15 cellular contexts compared by ENCODE assay signal in genomic region chr9:92154016-92154415, GRCh38.
"Had no signal": no experiment of that assay in that cellular context is flagged by ENCODE, and none has a peak within 500 bp of the region (broad histone marks: within the 10 kb centered on the region; RNA-seq: fewer than 3 reads in every experiment).

No MANE protein-coding gene starts in this region.

- H3K9me3 Mint-ChIP-seq: activated CD4-positive, alpha-beta T cell treated with anti-CD3 and anti-CD28 coated beads, Interleukin-2, amount 10 ng/mL, durations not matched to agents 24 days and 14 days; activated naive CD4-positive, alpha-beta T cell treated with anti-CD3 and anti-CD28 coated beads for 36 hours; activated T-helper 1 cell treated with anti-CD3 and anti-CD28 coated beads, Interleukin-12 subunit alpha, Interleukin-12 subunit beta, Interleukin-2, Interleukin-4 antibody, amounts not matched to agents 30 ng/mL and 10 ng/mL and 1 ng/mL, durations not matched to agents 14 hours and 24 hours and 36 hours; effector memory CD8-positive, alpha-beta T cell; stimulated activated effector memory CD8-positive, alpha-beta T cell treated with anti-CD3 and anti-CD28 coated beads, Interleukin-12 subunit alpha, Interleukin-12 subunit beta, amount 100 ng/mL, for 72 hours; WTC11 had no signal

- H3K9ac ChIP-seq: SK-N-SH had no signal

- H3K27me3 ChIP-seq: ovary had no signal

- H3K36me3 ChIP-seq: lower lobe of right lung, ovary, tibial artery had no signal

- H3K4me3 ChIP-seq: lower lobe of right lung, mucosa of descending colon, ovary, skin epidermis, tibial artery had no signal

- H3K27ac Mint-ChIP-seq: activated CD4-positive, alpha-beta T cell treated with anti-CD3 and anti-CD28 coated beads, Interleukin-2, amount 10 ng/mL, durations not matched to agents 24 days and 14 days; activated naive CD4-positive, alpha-beta T cell treated with anti-CD3 and anti-CD28 coated beads for 36 hours; activated T-helper 1 cell treated with anti-CD3 and anti-CD28 coated beads, Interleukin-12 subunit alpha, Interleukin-12 subunit beta, Interleukin-2, Interleukin-4 antibody, amounts not matched to agents 30 ng/mL and 10 ng/mL and 1 ng/mL, durations not matched to agents 14 hours and 24 hours and 36 hours; effector memory CD8-positive, alpha-beta T cell; nephron; stimulated activated effector memory CD8-positive, alpha-beta T cell treated with anti-CD3 and anti-CD28 coated beads, Interleukin-12 subunit alpha, Interleukin-12 subunit beta, amount 100 ng/mL, for 72 hours; WTC11 had no signal

- H3K4me1 Mint-ChIP-seq: activated CD4-positive, alpha-beta T cell treated with anti-CD3 and anti-CD28 coated beads, Interleukin-2, amount 10 ng/mL, durations not matched to agents 24 days and 14 days; stimulated activated effector memory CD8-positive, alpha-beta T cell treated with anti-CD3 and anti-CD28 coated beads, Interleukin-12 subunit alpha, Interleukin-12 subunit beta, amount 100 ng/mL, for 72 hours; WTC11 had no signal

- H3K9me3 ChIP-seq: lower lobe of right lung, mucosa of descending colon, ovary, SK-N-SH, tibial artery had no signal

- H3K4me2 ChIP-seq: SK-N-SH had no signal

- H3K4me1 ChIP-seq: tibial artery had no signal

- H3K27ac ChIP-seq: lower lobe of right lung, tibial artery had no signal

- H3K36me3 Mint-ChIP-seq: stimulated activated effector memory CD8-positive, alpha-beta T cell treated with anti-CD3 and anti-CD28 coated beads, Interleukin-12 subunit alpha, Interleukin-12 subunit beta, amount 100 ng/mL, for 72 hours; WTC11 had no signal

- H3K4me3 Mint-ChIP-seq: activated CD4-positive, alpha-beta T cell treated with anti-CD3 and anti-CD28 coated beads, Interleukin-2, amount 10 ng/mL, durations not matched to agents 24 days and 14 days; activated naive CD4-positive, alpha-beta T cell treated with anti-CD3 and anti-CD28 coated beads for 36 hours; activated T-helper 1 cell treated with anti-CD3 and anti-CD28 coated beads, Interleukin-12 subunit alpha, Interleukin-12 subunit beta, Interleukin-2, Interleukin-4 antibody, amounts not matched to agents 30 ng/mL and 10 ng/mL and 1 ng/mL, durations not matched to agents 14 hours and 24 hours and 36 hours; effector memory CD8-positive, alpha-beta T cell; nephron; stimulated activated effector memory CD8-positive, alpha-beta T cell treated with anti-CD3 and anti-CD28 coated beads, Interleukin-12 subunit alpha, Interleukin-12 subunit beta, amount 100 ng/mL, for 72 hours; WTC11 had no signal

- ATAC-seq: effector memory CD8-positive, alpha-beta T cell; lower lobe of right lung; stimulated activated effector memory CD8-positive, alpha-beta T cell treated with anti-CD3 and anti-CD28 coated beads, Interleukin-12 subunit alpha, Interleukin-12 subunit beta, amount 100 ng/mL, for 72 hours; WTC11 had no signal

- DNase-seq: activated CD4-positive, alpha-beta T cell treated with anti-CD3 and anti-CD28 coated beads, Interleukin-2, amount 10 ng/mL, durations not matched to agents 24 days and 14 days; activated naive CD4-positive, alpha-beta T cell treated with anti-CD3 and anti-CD28 coated beads for 36 hours; central memory CD4-positive, alpha-beta T cell; effector memory CD8-positive, alpha-beta T cell; lower lobe of right lung; mucosa of descending colon; ovary; SK-N-SH; T-helper 1 cell; tibial artery had no signal
